In genomic region chr20:25309395-25310267, GRCh38 we compare ENCODE assay signal across 8 cellular contexts.
DNase-seq lines count a peak whose midpoint lies in the region; ATAC-seq and TF ChIP-seq lines count a peak whose summit lies in the region.

No MANE protein-coding gene starts in this region.

- H3K4me1 Mint-ChIP-seq in activated naive CD4-positive, alpha-beta T cell treated with anti-CD3 and anti-CD28 coated beads, Interleukin-2, amount 10 ng/mL, durations not matched to agents 7 days and 5 days = peaks cover 33% of the 10 kb centered on the region
- H3K4me1 Mint-ChIP-seq in T-helper 17 cell (peaks cover 11% of the 10 kb centered on the region), mesothelial cell of epicardium (peaks cover 13% of the 10 kb centered on the region)

- no peak overlapping the region for H3K4me3 ChIP-seq in esophagus muscularis mucosa
- peak overlapping the region; percentile 0 for H3K4me3 ChIP-seq in parathyroid adenoma (ENCODE audit: low read depth, low read length)

- H3K79me2 ChIP-seq in parathyroid adenoma = peaks cover 2% of the 10 kb centered on the region

- H3K9me3 ChIP-seq in T-helper 17 cell (ENCODE audit: control insufficient read depth, low read length, poor library complexity, severe bottlenecking) (no peaks in the 10 kb centered on the region), esophagus muscularis mucosa (no peaks in the 10 kb centered on the region), parathyroid adenoma (ENCODE audit: control insufficient read depth, low read length) (no peaks in the 10 kb centered on the region)

- peaks cover 4 to 36% (median 19%) of the 10 kb centered on the region in 4 donors for H3K36me3 ChIP-seq in esophagus muscularis mucosa
- no peaks in the 10 kb centered on the region for H3K36me3 ChIP-seq in parathyroid adenoma (ENCODE audit: control insufficient read depth, insufficient read depth, low read length)

- no peaks in the 10 kb centered on the region for H3K27me3 ChIP-seq in esophagus muscularis mucosa
- no peaks in the 10 kb centered on the region for H3K27me3 ChIP-seq in parathyroid adenoma (ENCODE audit: control insufficient read depth, insufficient read depth, low read length)

- no peak for DNase-seq in activated naive CD4-positive, alpha-beta T cell treated with anti-CD3 and anti-CD28 coated beads, Interleukin-2, amount 10 ng/mL, durations not matched to agents 7 days and 5 days
- no peak for DNase-seq in activated naive CD4-positive, alpha-beta T cell treated with Interleukin-2 at 50 U/mL for 16 hours
- no peak for DNase-seq in T-helper 17 cell
- no peak for DNase-seq in esophagus muscularis mucosa (ENCODE audit: extremely low spot score)
- DNase-seq in mesothelial cell of epicardium (ENCODE audit: low spot score in 2 of 2, unreplicated experiment in 2 of 2) = no peak
- DNase-seq in NCI-H2107 treated with DMSO at 0.1 percent for 48 hours (lab: John Stamatoyannopoulos, UW; ENCODE audit: unreplicated experiment) = no peak

- peaks cover 23 to 30% (median 29%) of the 10 kb centered on the region in 4 donors for H3K4me1 ChIP-seq in esophagus muscularis mucosa
- H3K4me1 ChIP-seq in parathyroid adenoma = peaks cover 11% of the 10 kb centered on the region

- H3K9ac ChIP-seq in parathyroid adenoma = no peak overlapping the region

- peak overlapping the region; percentile 10 for H3K4me2 ChIP-seq in parathyroid adenoma (ENCODE audit: low read length)

- 61% methylated on average over 14 of the region's 18 CpGs for WGBS in esophagus muscularis mucosa

- H3K27ac ChIP-seq in esophagus muscularis mucosa (replicated peaks in 1 of 4) = peak overlapping the region; percentile 67 to 79 (median 71)
- no peak overlapping the region for H3K27ac ChIP-seq in parathyroid adenoma

- no peaks in the 10 kb centered on the region for H3K27me3 Mint-ChIP-seq in activated naive CD4-positive, alpha-beta T cell treated with anti-CD3 and anti-CD28 coated beads, Interleukin-2, amount 10 ng/mL, durations not matched to agents 7 days and 5 days
- H3K27me3 Mint-ChIP-seq in T-helper 17 cell (no peaks in the 10 kb centered on the region), mesothelial cell of epicardium (ENCODE audit: low read depth) (no peaks in the 10 kb centered on the region)

- H3K9me3 Mint-ChIP-seq in activated naive CD4-positive, alpha-beta T cell treated with anti-CD3 and anti-CD28 coated beads, Interleukin-2, amount 10 ng/mL, durations not matched to agents 7 days and 5 days = no peaks in the 10 kb centered on the region
- no peaks in the 10 kb centered on the region for H3K9me3 Mint-ChIP-seq in mesothelial cell of epicardium

- ATAC-seq in T-helper 17 cell (no peak), GM21423 (IDR thresholded peaks at IDR 0.05; ENCODE audit: unreplicated experiment) (no peak)

- TF ChIP-seq EP300 in esophagus muscularis mucosa (IDR thresholded peaks at IDR 0.05) = no peak

- no peak overlapping the region for H2AFZ ChIP-seq in parathyroid adenoma

- intact Hi-C loops in esophagus muscularis mucosa (cut with DNase I) = loop anchor here (5.0 kb wide), 1 partner anchor 88 kb away; no protein-coding TSS in a partner anchor

- TF ChIP-seq CTCF in esophagus muscularis mucosa (IDR thresholded peaks at IDR 0.05) = no peak
- TF ChIP-seq CTCF in parathyroid adenoma (IDR thresholded peaks at IDR 0.05) = no peak
- TF ChIP-seq CTCF in mesothelial cell of epicardium (IDR thresholded peaks at IDR 0.05; ENCODE audit: unreplicated experiment) = no peak

- H3K4me3 Mint-ChIP-seq in activated naive CD4-positive, alpha-beta T cell treated with anti-CD3 and anti-CD28 coated beads, Interleukin-2, amount 10 ng/mL, durations not matched to agents 7 days and 5 days = no peak overlapping the region
- H3K4me3 Mint-ChIP-seq in T-helper 17 cell (no peak overlapping the region), mesothelial cell of epicardium (no peak overlapping the region)

- TF ChIP-seq POLR2A in esophagus muscularis mucosa (IDR thresholded peaks at IDR 0.05; ENCODE audit: low read depth) = no peak

- CTCF ChIA-PET in activated naive CD4-positive, alpha-beta T cell treated with anti-CD3 and anti-CD28 coated beads, Interleukin-2, amount 10 ng/mL, durations not matched to agents 7 days and 5 days (lab: Charles Lee) = interaction anchor here (1.0 to 3.9 kb wide), 2 partner anchors 10 to 89 kb away, joined by 7 to 33 read pairs; no protein-coding TSS in a partner anchor

- peak overlapping the region; percentile 88 for H3K27ac Mint-ChIP-seq in activated naive CD4-positive, alpha-beta T cell treated with anti-CD3 and anti-CD28 coated beads, Interleukin-2, amount 10 ng/mL, durations not matched to agents 7 days and 5 days
- peak overlapping the region; percentile 97 for H3K27ac Mint-ChIP-seq in T-helper 17 cell
- H3K27ac Mint-ChIP-seq in mesothelial cell of epicardium = no peak overlapping the region

- H3K36me3 Mint-ChIP-seq in activated naive CD4-positive, alpha-beta T cell treated with anti-CD3 and anti-CD28 coated beads, Interleukin-2, amount 10 ng/mL, durations not matched to agents 7 days and 5 days = peaks cover 4% of the 10 kb centered on the region
- peaks cover 2% of the 10 kb centered on the region for H3K36me3 Mint-ChIP-seq in T-helper 17 cell (ENCODE audit: low read depth)
- peaks cover 3% of the 10 kb centered on the region for H3K36me3 Mint-ChIP-seq in mesothelial cell of epicardium
